In genomic region chrX:10992110-10992509, GRCh38 we compare ENCODE assay signal across 1 cellular context.
TF ChIP-seq lines count a peak whose summit lies in the region.

No MANE protein-coding gene starts in this region.

TF ChIP-seq in HepG2, 621 proteins besides CTCF, POLR2A, EP300 and RAD21 (continued from another document):
- TF ChIP-seq, protein P1, sequence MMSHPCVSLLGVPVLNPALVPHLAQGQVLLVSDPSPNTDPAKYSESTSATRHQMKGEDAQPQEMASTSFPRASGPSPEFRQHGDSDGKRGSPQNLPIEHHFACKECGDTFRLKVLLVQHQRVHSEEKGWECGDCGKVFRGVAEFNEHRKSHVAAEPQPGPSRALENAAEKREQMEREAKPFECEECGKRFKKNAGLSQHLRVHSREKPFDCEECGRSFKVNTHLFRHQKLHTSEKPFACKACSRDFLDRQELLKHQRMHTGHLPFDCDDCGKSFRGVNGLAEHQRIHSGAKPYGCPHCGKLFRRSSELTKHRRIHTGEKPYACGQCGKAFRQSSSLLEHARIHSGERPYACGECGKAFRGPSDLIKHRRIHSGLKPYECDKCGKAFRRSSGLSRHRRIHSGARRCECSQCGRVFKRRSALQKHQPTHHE (CRISPR knock-in tag; IDR thresholded peaks at IDR 0.05; ENCODE audit: borderline replicate concordance), result no peak
- TF ChIP-seq ZNF12 (CRISPR knock-in tag; IDR thresholded peaks at IDR 0.05), result no peak
- no peak for TF ChIP-seq ERF (CRISPR knock-in tag; IDR thresholded peaks at IDR 0.05)
- TF ChIP-seq, protein P2, sequence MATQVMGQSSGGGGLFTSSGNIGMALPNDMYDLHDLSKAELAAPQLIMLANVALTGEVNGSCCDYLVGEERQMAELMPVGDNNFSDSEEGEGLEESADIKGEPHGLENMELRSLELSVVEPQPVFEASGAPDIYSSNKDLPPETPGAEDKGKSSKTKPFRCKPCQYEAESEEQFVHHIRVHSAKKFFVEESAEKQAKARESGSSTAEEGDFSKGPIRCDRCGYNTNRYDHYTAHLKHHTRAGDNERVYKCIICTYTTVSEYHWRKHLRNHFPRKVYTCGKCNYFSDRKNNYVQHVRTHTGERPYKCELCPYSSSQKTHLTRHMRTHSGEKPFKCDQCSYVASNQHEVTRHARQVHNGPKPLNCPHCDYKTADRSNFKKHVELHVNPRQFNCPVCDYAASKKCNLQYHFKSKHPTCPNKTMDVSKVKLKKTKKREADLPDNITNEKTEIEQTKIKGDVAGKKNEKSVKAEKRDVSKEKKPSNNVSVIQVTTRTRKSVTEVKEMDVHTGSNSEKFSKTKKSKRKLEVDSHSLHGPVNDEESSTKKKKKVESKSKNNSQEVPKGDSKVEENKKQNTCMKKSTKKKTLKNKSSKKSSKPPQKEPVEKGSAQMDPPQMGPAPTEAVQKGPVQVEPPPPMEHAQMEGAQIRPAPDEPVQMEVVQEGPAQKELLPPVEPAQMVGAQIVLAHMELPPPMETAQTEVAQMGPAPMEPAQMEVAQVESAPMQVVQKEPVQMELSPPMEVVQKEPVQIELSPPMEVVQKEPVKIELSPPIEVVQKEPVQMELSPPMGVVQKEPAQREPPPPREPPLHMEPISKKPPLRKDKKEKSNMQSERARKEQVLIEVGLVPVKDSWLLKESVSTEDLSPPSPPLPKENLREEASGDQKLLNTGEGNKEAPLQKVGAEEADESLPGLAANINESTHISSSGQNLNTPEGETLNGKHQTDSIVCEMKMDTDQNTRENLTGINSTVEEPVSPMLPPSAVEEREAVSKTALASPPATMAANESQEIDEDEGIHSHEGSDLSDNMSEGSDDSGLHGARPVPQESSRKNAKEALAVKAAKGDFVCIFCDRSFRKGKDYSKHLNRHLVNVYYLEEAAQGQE (IDR thresholded peaks at IDR 0.05; ENCODE audit: borderline replicate concordance in 1 of 2, low read depth in 1 of 2, low read length in 2 of 2), result peak in 1 of 2 experiments; percentile 22; a peak in 1 of 4 replicates
- TF ChIP-seq, protein P3, sequence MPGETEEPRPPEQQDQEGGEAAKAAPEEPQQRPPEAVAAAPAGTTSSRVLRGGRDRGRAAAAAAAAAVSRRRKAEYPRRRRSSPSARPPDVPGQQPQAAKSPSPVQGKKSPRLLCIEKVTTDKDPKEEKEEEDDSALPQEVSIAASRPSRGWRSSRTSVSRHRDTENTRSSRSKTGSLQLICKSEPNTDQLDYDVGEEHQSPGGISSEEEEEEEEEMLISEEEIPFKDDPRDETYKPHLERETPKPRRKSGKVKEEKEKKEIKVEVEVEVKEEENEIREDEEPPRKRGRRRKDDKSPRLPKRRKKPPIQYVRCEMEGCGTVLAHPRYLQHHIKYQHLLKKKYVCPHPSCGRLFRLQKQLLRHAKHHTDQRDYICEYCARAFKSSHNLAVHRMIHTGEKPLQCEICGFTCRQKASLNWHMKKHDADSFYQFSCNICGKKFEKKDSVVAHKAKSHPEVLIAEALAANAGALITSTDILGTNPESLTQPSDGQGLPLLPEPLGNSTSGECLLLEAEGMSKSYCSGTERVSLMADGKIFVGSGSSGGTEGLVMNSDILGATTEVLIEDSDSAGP (CRISPR knock-in tag; IDR thresholded peaks at IDR 0.05; ENCODE audit: borderline replicate concordance), result no peak
- TF ChIP-seq PAX8 (CRISPR knock-in tag; IDR thresholded peaks at IDR 0.05; ENCODE audit: borderline replicate concordance), result no peak
- TF ChIP-seq CBFB (CRISPR knock-in tag; IDR thresholded peaks at IDR 0.05), result no peak
- TF ChIP-seq PCBP2 (optimal IDR thresholded peaks at IDR 0.05; ENCODE audit: low read depth, low read length, poor library complexity, severe bottlenecking), result no peak
- TF ChIP-seq, protein P4, sequence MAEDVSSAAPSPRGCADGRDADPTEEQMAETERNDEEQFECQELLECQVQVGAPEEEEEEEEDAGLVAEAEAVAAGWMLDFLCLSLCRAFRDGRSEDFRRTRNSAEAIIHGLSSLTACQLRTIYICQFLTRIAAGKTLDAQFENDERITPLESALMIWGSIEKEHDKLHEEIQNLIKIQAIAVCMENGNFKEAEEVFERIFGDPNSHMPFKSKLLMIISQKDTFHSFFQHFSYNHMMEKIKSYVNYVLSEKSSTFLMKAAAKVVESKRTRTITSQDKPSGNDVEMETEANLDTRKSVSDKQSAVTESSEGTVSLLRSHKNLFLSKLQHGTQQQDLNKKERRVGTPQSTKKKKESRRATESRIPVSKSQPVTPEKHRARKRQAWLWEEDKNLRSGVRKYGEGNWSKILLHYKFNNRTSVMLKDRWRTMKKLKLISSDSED (CRISPR knock-in tag; IDR thresholded peaks at IDR 0.05), result no peak
- no peak for TF ChIP-seq FOSL2 (CRISPR knock-in tag; IDR thresholded peaks at IDR 0.05)
- TF ChIP-seq ZFX (CRISPR knock-in tag; IDR thresholded peaks at IDR 0.05; ENCODE audit: low read depth), result no peak
- 0 out of 2 replicates have a peak, but pooled peaks have one; percentile 49 for TF ChIP-seq KDM6A (CRISPR knock-in tag; IDR thresholded peaks at IDR 0.05; ENCODE audit: low read depth)
- no peak for TF ChIP-seq ZNF740 (CRISPR knock-in tag; IDR thresholded peaks at IDR 0.05)
- TF ChIP-seq, protein P5, sequence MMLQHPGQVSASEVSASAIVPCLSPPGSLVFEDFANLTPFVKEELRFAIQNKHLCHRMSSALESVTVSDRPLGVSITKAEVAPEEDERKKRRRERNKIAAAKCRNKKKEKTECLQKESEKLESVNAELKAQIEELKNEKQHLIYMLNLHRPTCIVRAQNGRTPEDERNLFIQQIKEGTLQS (CRISPR knock-in tag; IDR thresholded peaks at IDR 0.05), result no peak
